ENCODE assay signal across 4 cellular contexts in the genomic region with DNA sequence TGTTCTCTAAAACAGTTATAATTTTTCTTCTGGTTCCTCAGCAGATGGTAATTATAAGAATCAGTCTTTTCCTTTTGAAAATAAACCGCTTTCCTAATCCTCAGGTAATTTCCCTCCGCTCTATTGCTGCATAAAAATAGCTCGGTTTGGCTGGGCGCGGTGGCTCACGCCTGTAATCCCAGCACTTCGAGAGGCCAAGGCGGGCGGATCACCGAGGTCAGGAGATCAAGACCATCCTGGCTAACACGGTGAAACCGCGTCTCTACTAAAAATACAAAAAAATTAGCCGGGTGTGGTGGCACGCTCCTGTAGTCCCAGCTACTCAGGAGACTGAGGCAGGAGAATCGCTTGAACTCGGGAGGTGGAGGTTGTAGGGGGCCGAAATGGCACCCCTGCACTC. TPM values are rescaled to one million over a fixed set of nuclear protein-coding genes. Genes with fewer than 3 reads are reported as not detected.
"Had no signal": no experiment of that assay in that cellular context is flagged by ENCODE, and none has a peak within 500 bp of the region (broad histone marks: within the 10 kb centered on the region; RNA-seq: fewer than 3 reads in every experiment).

No MANE protein-coding gene starts in this region.

RNA-seq across cellular contexts. Expression of a gene that starts 19.2 kb away (rescaled TPM):
- total RNA-seq: OCI-LY7, PC-9, Peyer's patch, SK-MEL-5 had no signal
